Comparison of ENCODE assay signal across 8 cellular contexts in the genomic region with DNA sequence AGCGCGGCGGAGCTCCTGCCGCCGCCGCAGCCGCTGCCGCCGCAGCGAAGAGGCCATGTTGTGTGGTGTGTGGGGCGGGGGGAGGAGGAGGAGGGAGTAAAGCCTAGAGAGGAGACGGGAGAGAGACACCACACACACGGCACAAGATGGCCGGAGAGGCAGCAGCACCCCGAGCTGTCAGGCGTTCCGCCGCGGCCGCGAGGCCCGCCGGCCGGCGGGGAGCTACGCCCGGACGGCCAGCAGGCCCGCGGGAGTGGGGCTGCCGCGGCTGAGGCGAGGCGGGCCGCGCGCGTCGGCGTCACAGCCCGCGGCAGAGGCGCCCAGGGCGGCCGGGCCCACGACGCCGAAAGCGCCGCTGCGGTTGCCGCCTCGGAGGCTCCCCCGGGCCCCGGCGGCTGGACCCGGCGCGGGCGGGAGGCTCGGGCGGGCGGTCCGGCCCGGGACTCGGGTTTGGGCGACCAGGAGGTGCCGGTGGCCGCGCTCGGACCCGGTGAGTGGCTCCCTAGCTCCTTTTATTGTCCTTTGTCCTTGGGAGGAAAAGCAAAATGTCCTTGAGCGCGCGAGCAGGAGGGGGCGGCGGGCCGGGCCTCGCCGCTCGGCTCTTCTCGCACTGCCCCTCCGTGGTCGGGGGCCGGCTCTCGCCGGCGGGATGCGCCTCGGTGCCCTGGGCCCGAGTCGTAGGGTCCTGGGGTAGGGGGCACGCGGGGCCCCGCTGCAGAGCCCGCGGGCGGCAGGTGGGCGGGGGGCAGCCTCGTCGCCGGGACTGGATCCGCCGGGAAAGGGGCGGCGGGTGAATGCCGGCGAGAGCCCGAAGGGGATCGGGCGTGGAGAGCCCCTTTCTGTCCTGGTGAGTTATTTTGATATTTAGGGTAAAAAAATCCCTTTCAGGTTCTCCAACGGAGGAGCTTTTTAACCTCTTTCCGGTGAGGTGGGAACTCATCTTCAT. TPM values are rescaled to one million over a fixed set of nuclear protein-coding genes. Genes with fewer than 3 reads are reported as not detected.
A peak's percentile ranks its signal among the peaks of the same experiment; 100 is the strongest.
DNase-seq lines count a peak whose midpoint lies in the region; TF ChIP-seq lines count a peak whose summit lies in the region.

No MANE protein-coding gene starts in this region.

- intact Hi-C loops in cardiac septum (cut with DNase I), result loop anchor here (1.0 to 5.0 kb wide), 4 partner anchors 21 to 74 kb away; no protein-coding TSS in a partner anchor

- H3K4me3 ChIP-seq in HFF-Myc (replicated peaks; ENCODE audit: low read depth, low read length), result peak overlapping the region; percentile 84

- no peak for TF ChIP-seq CTCF in HFF-Myc (IDR thresholded peaks at IDR 0.05; ENCODE audit: low read depth, low read length, missing control alignments)

- peak; percentile 97 for TF ChIP-seq POLR2A in GM18526 (IDR thresholded peaks at IDR 0.05; ENCODE audit: extremely low read depth, insufficient read length)

- DNase-seq in HFF-Myc (ENCODE audit: extremely low read depth, low read depth), result no peak
- peak; percentile 98 for DNase-seq in NCI-H2171 treated with DMSO at 0.1 percent for 48 hours (lab: John Stamatoyannopoulos, UW)
- peak; percentile 47 for DNase-seq in activated gamma-delta T cell (lab: John Stamatoyannopoulos, UW)
- peak; percentile 78 for DNase-seq in cardiac septum (ENCODE audit: low spot score)
- peak; percentile 68 for DNase-seq in retina
- no peak for DNase-seq in NCI-H146 (lab: John Stamatoyannopoulos, UW)
- DNase-seq in NCI-H524 treated with DMSO at 0.1 percent for 48 hours (lab: John Stamatoyannopoulos, UW), result no peak

RNA-seq across cellular contexts. Expression of a gene that starts 17.2 kb away (rescaled TPM):
- total RNA-seq in cardiac septum, result 59.5 TPM

Comparison
In these comparisons a context has a peak if more than half of its experiments do, and no peak if none do; other contexts are left out.
1. DNase-seq: peak in NCI-H2171 treated with DMSO at 0.1 percent for 48 hours (single experiment), activated gamma-delta T cell (single experiment), cardiac septum (single experiment) and retina (single experiment); none in HFF-Myc (single experiment), NCI-H146 (single experiment) and NCI-H524 treated with DMSO at 0.1 percent for 48 hours (single experiment).